8 cellular contexts compared by ENCODE assay signal in the genomic region with DNA sequence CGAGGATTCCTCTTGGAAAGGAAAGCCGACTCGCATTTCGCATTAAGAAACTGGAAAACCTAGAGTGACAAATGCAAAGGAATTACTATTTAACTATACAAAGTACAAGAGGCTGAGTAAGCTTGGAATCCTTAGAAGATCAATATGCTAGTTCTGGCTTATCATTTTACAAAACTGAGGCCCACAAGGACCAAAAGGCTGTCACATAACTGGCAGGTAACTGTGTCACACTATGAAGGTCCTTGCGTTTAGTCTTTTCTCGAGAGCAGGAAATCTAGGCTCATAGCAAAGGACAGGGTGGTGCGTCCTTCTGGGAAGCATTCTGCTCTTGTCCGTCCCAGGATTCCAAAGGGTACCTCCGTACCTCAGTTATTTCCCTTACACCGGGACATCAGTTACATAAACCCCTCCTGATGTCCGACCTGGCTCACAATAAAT. TPM values are rescaled to one million over a fixed set of nuclear protein-coding genes. Genes with fewer than 3 reads are reported as not detected.
A peak's percentile ranks its signal among the peaks of the same experiment; 100 is the strongest.
DNase-seq lines count a peak whose midpoint lies in the region; ATAC-seq, FAIRE-seq and TF ChIP-seq lines count a peak whose summit lies in the region.

No MANE protein-coding gene starts in this region.

- H3K9me1 ChIP-seq in keratinocyte (ENCODE audit: control insufficient read depth, extremely low read depth, insufficient read depth, low read length): no peaks in the 10 kb centered on the region

- no peak for FAIRE-seq in keratinocyte (lab: Jason Lieb, UNC)

- TF ChIP-seq CTCF in GM12864 (IDR thresholded peaks at IDR 0.05; ENCODE audit: low read depth, low read length, missing control alignments): no peak
- TF ChIP-seq CTCF in adrenal gland (IDR thresholded peaks at IDR 0.05): no peak
- TF ChIP-seq CTCF in keratinocyte (optimal IDR thresholded peaks at IDR 0.05 in 1 of 3, IDR thresholded peaks at IDR 0.05 in 1 of 3, conservative IDR thresholded peaks at IDR 0.05 in 1 of 3; ENCODE audit: extremely low read depth in 1 of 3, insufficient read depth in 2 of 3, low read length in 3 of 3): no peak
- no peak for TF ChIP-seq CTCF in testis (IDR thresholded peaks at IDR 0.05)

- peaks cover 51% of the 10 kb centered on the region for H3K79me2 ChIP-seq in keratinocyte (ENCODE audit: control insufficient read depth, insufficient read depth, low read length)

- peak overlapping the region; percentile 71 to 96 (median 95) for H3K27ac ChIP-seq in adrenal gland
- peak overlapping the region; percentile 87 for H3K27ac ChIP-seq in keratinocyte (ENCODE audit: control insufficient read depth, insufficient read depth, low read length)
- peak overlapping the region; percentile 91 to 94 for H3K27ac ChIP-seq in testis

- H3K4me1 ChIP-seq in adrenal gland (replicated peaks in 1 of 2) (peaks cover 15 to 44% of the 10 kb centered on the region in 2 donors), keratinocyte (ENCODE audit: control insufficient read depth, extremely low read depth, insufficient read depth, low read length) (peaks cover 15% of the 10 kb centered on the region), testis (peaks cover 16% of the 10 kb centered on the region)

- peak; percentile 5 for ATAC-seq in HG03039 (IDR thresholded peaks at IDR 0.05; ENCODE audit: unreplicated experiment)
- no peak for ATAC-seq in HG03432 (IDR thresholded peaks at IDR 0.05; ENCODE audit: unreplicated experiment)

- H3K36me3 ChIP-seq in adrenal gland (replicated peaks in 1 of 2) (peaks cover 0 to 47% of the 10 kb centered on the region in 2 donors), keratinocyte (ENCODE audit: control insufficient read depth in 2 of 2, extremely low read depth in 1 of 2, insufficient read depth in 2 of 2, low read length in 2 of 2) (peaks cover 19 to 34% of the 10 kb centered on the region in 2 experiments), testis (ENCODE audit: low read depth, missing control alignments) (no peaks in the 10 kb centered on the region)

- H3K9ac ChIP-seq in keratinocyte (ENCODE audit: control insufficient read depth, extremely low read depth, insufficient read depth, low read length): peak overlapping the region; percentile 90

- peak overlapping the region; percentile 96 for H3K4me2 ChIP-seq in keratinocyte (ENCODE audit: control insufficient read depth, extremely low read depth, insufficient read depth, low read depth, low read length)

- H3K4me3 ChIP-seq in GM12864 (ENCODE audit: low read depth, low read length) (peak overlapping the region; percentile 93), adrenal gland (peak overlapping the region; percentile 14 to 86 (median 70)), keratinocyte (ENCODE audit: control insufficient read depth in 2 of 3, extremely low read depth in 1 of 3, insufficient read depth in 2 of 3, low read depth in 1 of 3, low read length in 3 of 3) (peak overlapping the region; percentile 73 to 96 (median 93)), testis (peak overlapping the region; percentile 73 to 84)

- H4K20me1 ChIP-seq in keratinocyte (ENCODE audit: control insufficient read depth, extremely low read depth, insufficient read depth, low read length): peaks cover 20% of the 10 kb centered on the region

- H3K27me3 ChIP-seq in adrenal gland (no peaks in the 10 kb centered on the region), keratinocyte (ENCODE audit: control insufficient read depth, extremely low read depth, insufficient read depth, low read length) (no peaks in the 10 kb centered on the region), testis (no peaks in the 10 kb centered on the region)

- intact Hi-C loops in adrenal gland (cut with DNase I): no loop called here
- intact Hi-C loops in testis (cut with DNase I; ENCODE audit: low total_unique reads): loop anchor here (10.0 kb wide), 1 partner anchor 111 kb away; a partner anchor contains a TSS

- no peak overlapping the region for H2AFZ ChIP-seq in keratinocyte (ENCODE audit: control insufficient read depth, low read length)

- H3K9me3 ChIP-seq in adrenal gland (replicated peaks in 1 of 3): no peaks in the 10 kb centered on the region
- no peaks in the 10 kb centered on the region for H3K9me3 ChIP-seq in keratinocyte (ENCODE audit: control insufficient read depth, low read depth, low read length)
- H3K9me3 ChIP-seq in testis: no peaks in the 10 kb centered on the region

- dilution Hi-C loops in keratinocyte (cut with MboI; ENCODE audit: extremely low pct_ligation_motif_present, low sequenced_read_pairs): no loop called here

- no peak for TF ChIP-seq POLR2A in adrenal gland (IDR thresholded peaks at IDR 0.05)
- no peak for TF ChIP-seq POLR2A in testis (IDR thresholded peaks at IDR 0.05)

- DNase-seq in GM12864 (ENCODE audit: low read depth) (no peak), adrenal gland (peak in 1 of 7 donors; percentile 16), keratinocyte (ENCODE audit: low read depth, low spot score) (no peak), testis (no peak), MV-4-11 (lab: John Stamatoyannopoulos, UW) (no peak)
- no peak for DNase-seq in stimulated activated CD8-positive, alpha-beta memory T cell treated with anti-CD3 and anti-CD28 coated beads, Interleukin-4, amount 100 ng/mL, for 48 hours

- WGBS in adrenal gland, 4 donors: 1 to 4% (median 1%) methylated on average over 10 to 11 of the region's 11 CpGs
- 2% methylated on average over 11 of the region's 11 CpGs for WGBS in testis, 2 donors

RNA-seq across cellular contexts. Expression of a gene that starts 0.6 kb away (rescaled TPM):
- 1,000 to 10,000 TPM in 3 of 8 donors, 100 to 1,000 TPM in 5; 604 to 1,652 (median 938) TPM for total RNA-seq in adrenal gland
- 1,000 to 10,000 TPM; 1,228 to 2,705 (median 2,245) TPM for polyA plus RNA-seq in adrenal gland
- 787 to 1,581 TPM (median 1,426 TPM) in 3 replicates for polyA plus RNA-seq in keratinocyte
- 1,422 TPM for polyA plus RNA-seq in keratinocyte (2011; ENCODE audit: low read depth)
- 1,729 and 2,267 TPM in 2 replicates for polyA plus RNA-seq in keratinocyte (2011; cell fraction: cytosol; rRNA removed)
- polyA plus RNA-seq in keratinocyte (2011; cell fraction: nucleus; rRNA removed): 326 and 477 TPM in 2 replicates
- 1,573 and 1,783 TPM in 2 replicates for polyA plus RNA-seq in keratinocyte (2012; ENCODE audit: low replicate concordance)
- 324 to 419 TPM (median 389 TPM) in 3 replicates for polyA minus RNA-seq in keratinocyte
- 430 TPM for polyA minus RNA-seq in keratinocyte (2011; cell fraction: cytosol; rRNA and poly(A)+ RNA removed)
- 131 and 143 TPM in 2 replicates for polyA minus RNA-seq in keratinocyte (2011; cell fraction: nucleus; rRNA and poly(A)+ RNA removed)
- 100 to 1,000 TPM; 443 to 569 TPM for total RNA-seq in testis
- 682 TPM for polyA plus RNA-seq in testis (ENCODE audit: insufficient read depth, low read depth, low replicate concordance)

RNA-seq across cellular contexts. Expression of a gene that starts 9.0 kb away (rescaled TPM):
- total RNA-seq in adrenal gland: 10 to 100 TPM; 10.8 to 20.0 (median 14.2) TPM
- polyA plus RNA-seq in adrenal gland: 10 to 100 TPM in 1 of 3 donors, 1 to 10 TPM in 2; 4.9 to 16.5 (median 6.7) TPM
- polyA plus RNA-seq in keratinocyte: 10.4 to 19.7 TPM (median 13.8 TPM) in 3 replicates
- 12.5 TPM for polyA plus RNA-seq in keratinocyte (2011; ENCODE audit: low read depth)
- 5.5 and 11.1 TPM in 2 replicates for polyA plus RNA-seq in keratinocyte (2011; cell fraction: cytosol; rRNA removed)
- 19.6 and 27.3 TPM in 2 replicates for polyA plus RNA-seq in keratinocyte (2011; cell fraction: nucleus; rRNA removed)
- 10.9 and 13.4 TPM in 2 replicates for polyA plus RNA-seq in keratinocyte (2012; ENCODE audit: low replicate concordance)
- polyA minus RNA-seq in keratinocyte: 3.5 to 25.9 TPM (median 12.5 TPM) in 3 replicates
- 17.5 TPM for polyA minus RNA-seq in keratinocyte (2011; cell fraction: cytosol; rRNA and poly(A)+ RNA removed)
- polyA minus RNA-seq in keratinocyte (2011; cell fraction: nucleus; rRNA and poly(A)+ RNA removed): 28.3 and 40.4 TPM in 2 replicates
- total RNA-seq in testis: 10 to 100 TPM; 32.8 to 37.4 TPM
- polyA plus RNA-seq in testis (ENCODE audit: insufficient read depth, low read depth, low replicate concordance): 14.8 TPM

RNA-seq across cellular contexts. Expression of a gene that starts 38.5 kb away (rescaled TPM):
- total RNA-seq in adrenal gland (10 to 100 TPM in 3 of 8 donors, 1 to 10 TPM in 5; 4.1 to 10.7 (median 8.4) TPM), testis (10 to 100 TPM; 22.1 to 26.5 TPM)
- polyA plus RNA-seq in adrenal gland (1 to 10 TPM; 1.2 to 5.9 (median 2.1) TPM), keratinocyte (1.6 to 3.6 TPM (median 2.6 TPM) in 3 replicates), testis (ENCODE audit: insufficient read depth, low read depth, low replicate concordance) (19.3 TPM)
- polyA plus RNA-seq in keratinocyte (2011; ENCODE audit: low read depth): 9.9 TPM
- polyA plus RNA-seq in keratinocyte (2011; cell fraction: cytosol; rRNA removed): 1.1 and 1.9 TPM in 2 replicates
- 5.9 and 6.6 TPM in 2 replicates for polyA plus RNA-seq in keratinocyte (2011; cell fraction: nucleus; rRNA removed)
- polyA plus RNA-seq in keratinocyte (2012; ENCODE audit: low replicate concordance): 3.5 and 3.6 TPM in 2 replicates
- polyA minus RNA-seq in keratinocyte: 5.1 to 10.3 TPM (median 5.2 TPM) in 3 replicates
- polyA minus RNA-seq in keratinocyte (2011; cell fraction: cytosol; rRNA and poly(A)+ RNA removed): 3.1 TPM
- polyA minus RNA-seq in keratinocyte (2011; cell fraction: nucleus; rRNA and poly(A)+ RNA removed): 7.5 and 10.9 TPM in 2 replicates
